Comparison of ENCODE assay signal across 9 cellular contexts in the genomic region with DNA sequence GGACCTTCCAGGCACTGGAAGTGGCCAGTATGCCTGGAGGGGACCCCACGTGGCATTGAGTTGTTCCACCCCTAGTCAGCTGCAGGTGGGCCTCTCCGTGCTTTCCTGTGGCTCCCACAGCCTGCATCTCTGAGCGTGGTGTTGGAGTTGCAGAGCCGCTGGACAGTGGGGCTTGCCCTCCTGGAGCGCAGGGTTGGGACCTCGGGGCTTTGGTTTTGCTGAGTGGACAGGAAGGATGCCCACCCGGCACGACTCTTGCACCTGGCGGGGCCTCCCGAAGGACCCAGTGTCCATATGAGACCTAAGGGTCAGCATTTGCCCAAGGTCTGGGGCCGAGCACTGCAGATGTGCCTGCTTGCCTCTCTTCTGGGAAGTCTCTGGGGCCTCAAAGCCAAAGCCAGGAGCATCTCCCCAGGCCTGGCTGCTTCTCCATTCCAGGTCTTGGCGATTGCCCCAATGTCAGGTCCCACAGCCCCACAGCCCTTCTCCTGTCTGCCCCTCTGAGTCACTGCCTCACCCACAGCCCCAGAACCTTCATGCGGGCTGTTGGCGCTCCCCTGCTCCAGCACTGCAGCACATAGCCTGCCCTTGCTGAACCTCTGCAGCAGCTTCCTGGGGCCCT. TPM values are rescaled to one million over a fixed set of nuclear protein-coding genes. Genes with fewer than 3 reads are reported as not detected.
A peak's percentile ranks its signal among the peaks of the same experiment; 100 is the strongest.
DNase-seq lines count a peak whose midpoint lies in the region; ATAC-seq, FAIRE-seq and TF ChIP-seq lines count a peak whose summit lies in the region.
"Had no signal": no experiment of that assay in that cellular context is flagged by ENCODE, and none has a peak within 500 bp of the region (broad histone marks: within the 10 kb centered on the region; RNA-seq: fewer than 3 reads in every experiment).

No MANE protein-coding gene starts in this region.

- H3K9me3 Mint-ChIP-seq in activated naive CD8-positive, alpha-beta T cell treated with anti-CD3 and anti-CD28 coated beads for 36 hours, result no peaks in the 10 kb centered on the region
- H3K9me3 Mint-ChIP-seq in type B pancreatic cell, result no peaks in the 10 kb centered on the region

- H3K4me3 Mint-ChIP-seq in activated naive CD8-positive, alpha-beta T cell treated with anti-CD3 and anti-CD28 coated beads for 36 hours, result peak overlapping the region; percentile 88
- H3K4me3 Mint-ChIP-seq in type B pancreatic cell, result peak overlapping the region; percentile 92

- H3K36me3 Mint-ChIP-seq in activated naive CD8-positive, alpha-beta T cell treated with anti-CD3 and anti-CD28 coated beads for 36 hours, result no peaks in the 10 kb centered on the region
- no peaks in the 10 kb centered on the region for H3K36me3 Mint-ChIP-seq in type B pancreatic cell

- H3K27me3 ChIP-seq in left ventricle myocardium inferior (ENCODE audit: low read depth) (no peaks in the 10 kb centered on the region), HepG2 (ENCODE audit: control insufficient read depth in 1 of 2, insufficient read depth in 2 of 2, low read length in 2 of 2) (no peaks in the 10 kb centered on the region)

- H3K4me3 ChIP-seq in left ventricle myocardium inferior (peak overlapping the region; percentile 83), HepG2 (replicated peaks in 1 of 3; ENCODE audit: insufficient read depth in 1 of 3, low read depth in 2 of 3, low read length in 3 of 3) (peak overlapping the region; percentile 55 to 94 (median 87))

- no peaks in the 10 kb centered on the region for H3K27me3 Mint-ChIP-seq in activated naive CD8-positive, alpha-beta T cell treated with anti-CD3 and anti-CD28 coated beads for 36 hours
- H3K27me3 Mint-ChIP-seq in type B pancreatic cell, result no peaks in the 10 kb centered on the region

- H3K36me3 ChIP-seq in left ventricle myocardium inferior (no peaks in the 10 kb centered on the region), HepG2 (replicated peaks in 1 of 2; ENCODE audit: control insufficient read depth in 1 of 2, insufficient read depth in 2 of 2, low read length in 2 of 2) (no peaks in the 10 kb centered on the region)

- H3K79me2 ChIP-seq in HepG2 (ENCODE audit: insufficient read depth, low read length), result peaks cover 33% of the 10 kb centered on the region

- TF ChIP-seq RAD21 in HepG2 (CRISPR knock-in tag; IDR thresholded peaks at IDR 0.05), result no peak

- in situ Hi-C loops in HepG2 (cut with HindIII; ENCODE audit: extremely low pct_ligation_motif_present, low pct_unique_long_range_greater_than_20kb), result no loop called here

- peaks cover 23% of the 10 kb centered on the region for H3K4me1 Mint-ChIP-seq in activated naive CD8-positive, alpha-beta T cell treated with anti-CD3 and anti-CD28 coated beads for 36 hours
- H3K4me1 Mint-ChIP-seq in type B pancreatic cell (ENCODE audit: unreplicated experiment), result peaks cover 13% of the 10 kb centered on the region

- FAIRE-seq in HepG2 (lab: Jason Lieb, UNC) (no peak), urothelium cell line (lab: Jason Lieb, UNC) (no peak), D721Med (lab: Jason Lieb, UNC) (no peak)
- FAIRE-seq: endometrium had no signal

- no peak for TF ChIP-seq CTCF in left ventricle myocardium inferior (IDR thresholded peaks at IDR 0.05; ENCODE audit: borderline replicate concordance)
- TF ChIP-seq CTCF in HepG2 (CRISPR knock-in tag; IDR thresholded peaks at IDR 0.05), result no peak
- TF ChIP-seq CTCF in type B pancreatic cell (conservative IDR thresholded peaks at IDR 0.05), result no peak
- no peak for TF ChIP-seq CTCF in D721Med (IDR thresholded peaks at IDR 0.05; ENCODE audit: insufficient read depth, missing control alignments)

- no peak overlapping the region for H2AFZ ChIP-seq in HepG2 (ENCODE audit: low read length)

- TF ChIP-seq POLR2A in HepG2 (IDR thresholded peaks at IDR 0.05; ENCODE audit: insufficient read depth in 1 of 2, low read depth in 2 of 2, low read length in 2 of 2), result no peak

- BruUV-seq in HepG2 (replicated peaks; lab: Mats Ljungman, UMichigan), result TSS peak; percentile 25

- ATAC-seq in HepG2, result peak; percentile 24

- intact Hi-C loops in left ventricle myocardium inferior (cut with micrococcal nuclease) (no loop called here), cardiac septum (cut with DNase I) (loop anchor here (5.0 kb wide), 1 partner anchor 36 kb away; no protein-coding TSS in a partner anchor), HepG2 (cut with micrococcal nuclease; ENCODE audit: unreplicated experiment) (loop anchor here (2.0 to 10.0 kb wide), 2 partner anchors 37 to 179 kb away; partner anchors contain the start of gene TEDC1)

- CTCF ChIA-PET in HepG2 (lab: Yijun Ruan, JAX; ENCODE audit: low intra/inter-chr PET ratio, low total read pairs), result no interaction called here

- WGBS in HepG2 (ENCODE audit: low lambda C conversion rate), result 35% methylated on average over 5 of the region's 14 CpGs

- H3K4me1 ChIP-seq in left ventricle myocardium inferior (peaks cover 48% of the 10 kb centered on the region), HepG2 (ENCODE audit: insufficient read depth, low read length) (peaks cover 24% of the 10 kb centered on the region)

- no peaks in the 10 kb centered on the region for H3K9me3 ChIP-seq in left ventricle myocardium inferior (replicated peaks)
- H3K9me3 ChIP-seq in HepG2 (ENCODE audit: low read length), result no peaks in the 10 kb centered on the region

- H3K4me2 ChIP-seq in HepG2 (ENCODE audit: low read depth, low read length), result peak overlapping the region; percentile 95

- peak overlapping the region; percentile 65 for H3K27ac Mint-ChIP-seq in activated naive CD8-positive, alpha-beta T cell treated with anti-CD3 and anti-CD28 coated beads for 36 hours
- H3K27ac Mint-ChIP-seq in type B pancreatic cell, result peak overlapping the region; percentile 76

- DNase-seq in left ventricle myocardium inferior, result no peak
- DNase-seq in cardiac septum (ENCODE audit: low spot score), result no peak
- no peak for DNase-seq in activated naive CD8-positive, alpha-beta T cell treated with anti-CD3 and anti-CD28 coated beads for 36 hours
- no peak for DNase-seq in HepG2 (ENCODE audit: low spot score)
- no peak for DNase-seq in type B pancreatic cell (ENCODE audit: extremely low spot score, unreplicated experiment)
- no peak for DNase-seq in urothelium cell line (ENCODE audit: low spot score)
- DNase-seq in NCI-H146 treated with DMSO at 0.1 percent for 48 hours (lab: John Stamatoyannopoulos, UW; ENCODE audit: unreplicated experiment), result no peak
- no peak for DNase-seq in D721Med (ENCODE audit: insufficient read length, low spot score)

- H4K20me1 ChIP-seq in HepG2 (ENCODE audit: insufficient read depth, low read length), result peaks cover 4% of the 10 kb centered on the region; the same call in 1 of the 2 replicates

- TF ChIP-seq EP300 in HepG2 (IDR thresholded peaks at IDR 0.05; ENCODE audit: low read depth in 2 of 2, low read length in 2 of 2) (no peak), HepG2 (CRISPR knock-in tag; IDR thresholded peaks at IDR 0.05; ENCODE audit: borderline replicate concordance) (no peak)

- H3K9ac ChIP-seq in HepG2 (ENCODE audit: insufficient read depth, low read depth, low read length), result peak overlapping the region; percentile 64; the same call in 1 of the 2 replicates

- POLR2A ChIA-PET in HepG2 (lab: Yijun Ruan, JAX), result interaction anchor here (2.0 kb wide), 1 partner anchor 15 kb away, joined by 7 read pairs; the partner anchor contains the start of gene BRF1

- peak overlapping the region; percentile 91 for H3K27ac ChIP-seq in left ventricle myocardium inferior (replicated peaks)
- no peak overlapping the region for H3K27ac ChIP-seq in HepG2 (ENCODE audit: extremely low read length, insufficient read depth, low read length)

RNA-seq across cellular contexts. Expression of gene PACS2, which starts 1.5 kb away (rescaled TPM):
- total RNA-seq in left ventricle myocardium inferior (64.0 TPM), cardiac septum (55.1 TPM), HepG2 (2016; rRNA removed; fragmentation: Illumina TruSeq; extraction: Trizol) (14.6 and 23.6 TPM in 2 replicates), type B pancreatic cell (ENCODE audit: low replicate concordance) (77.7 and 101 TPM in 2 replicates)
- total RNA-seq in activated naive CD8-positive, alpha-beta T cell treated with anti-CD3 and anti-CD28 coated beads for 36 hours, result 10 to 100 TPM; 21.1 to 22.2 TPM
- 32.3 and 33.7 TPM in 2 replicates for total RNA-seq in HepG2 (2016; cell fraction: cytosol; rRNA removed; fragmentation: Illumina TruSeq; extraction: Trizol; ENCODE audit: low read depth)
- total RNA-seq in HepG2 (2016; cell fraction: insoluble cytoplasmic fraction; rRNA removed; fragmentation: Illumina TruSeq; extraction: Trizol), result 10.5 and 22.9 TPM in 2 replicates
- 48.2 and 50.4 TPM in 2 replicates for total RNA-seq in HepG2 (2016; cell fraction: membrane; rRNA removed; fragmentation: Illumina TruSeq; extraction: Trizol)
- total RNA-seq in HepG2 (2016; cell fraction: nucleus; rRNA removed; fragmentation: Illumina TruSeq; extraction: Trizol), result 18.0 and 23.5 TPM in 2 replicates
- polyA plus RNA-seq in HepG2 (2011; rRNA removed), result 27.6 and 33.7 TPM in 2 replicates
- 22.9 and 31.9 TPM in 2 replicates for polyA plus RNA-seq in HepG2 (2011; cell fraction: cytosol; rRNA removed)
- 175 and 213 TPM in 2 replicates for polyA plus RNA-seq in HepG2 (2011; cell fraction: nucleus; rRNA removed)
- polyA plus RNA-seq in HepG2 (2012), result 22.4 and 34.0 TPM in 2 replicates
- polyA plus RNA-seq in HepG2 (2016; cell fraction: cytosol; fragmentation: Illumina TruSeq; extraction: Trizol; ENCODE audit: low read depth), result 37.2 and 44.2 TPM in 2 replicates
- polyA plus RNA-seq in HepG2 (2016; cell fraction: insoluble cytoplasmic fraction; fragmentation: Illumina TruSeq; extraction: Trizol; ENCODE audit: low read depth), result 16.9 and 23.7 TPM in 2 replicates
- polyA plus RNA-seq in HepG2 (2016; cell fraction: membrane; fragmentation: Illumina TruSeq; extraction: Trizol; ENCODE audit: low read depth), result 47.5 and 52.5 TPM in 2 replicates
- 55.8 and 60.4 TPM in 2 replicates for polyA plus RNA-seq in HepG2 (2016; cell fraction: nucleus; fragmentation: Illumina TruSeq; extraction: Trizol; ENCODE audit: insufficient read depth, low read depth)
- 21.1 and 44.9 TPM in 2 replicates for polyA minus RNA-seq in HepG2 (2011; rRNA and poly(A)+ RNA removed; ENCODE audit: low replicate concordance)
- polyA minus RNA-seq in HepG2 (2011; cell fraction: cytosol; rRNA and poly(A)+ RNA removed), result 12.7 and 16.0 TPM in 2 replicates
- polyA minus RNA-seq in HepG2 (2011; cell fraction: nucleus; rRNA and poly(A)+ RNA removed), result 29.4 and 36.3 TPM in 2 replicates

RNA-seq across cellular contexts. Expression of gene BRF1, which starts 15.3 kb away (rescaled TPM):
- total RNA-seq in left ventricle myocardium inferior, result 19.8 TPM
- 17.7 TPM for total RNA-seq in cardiac septum
- 10 to 100 TPM; 21.9 to 22.8 TPM for total RNA-seq in activated naive CD8-positive, alpha-beta T cell treated with anti-CD3 and anti-CD28 coated beads for 36 hours
- 6.4 and 11.0 TPM in 2 replicates for total RNA-seq in HepG2 (2016; rRNA removed; fragmentation: Illumina TruSeq; extraction: Trizol)
- total RNA-seq in HepG2 (2016; cell fraction: cytosol; rRNA removed; fragmentation: Illumina TruSeq; extraction: Trizol; ENCODE audit: low read depth), result 5.6 and 7.0 TPM in 2 replicates
- 5.9 and 10.9 TPM in 2 replicates for total RNA-seq in HepG2 (2016; cell fraction: insoluble cytoplasmic fraction; rRNA removed; fragmentation: Illumina TruSeq; extraction: Trizol)
- total RNA-seq in HepG2 (2016; cell fraction: membrane; rRNA removed; fragmentation: Illumina TruSeq; extraction: Trizol), result 4.2 and 5.2 TPM in 2 replicates
- total RNA-seq in HepG2 (2016; cell fraction: nucleus; rRNA removed; fragmentation: Illumina TruSeq; extraction: Trizol), result 11.8 and 16.0 TPM in 2 replicates
- 5.1 and 5.7 TPM in 2 replicates for polyA plus RNA-seq in HepG2 (2011; rRNA removed)
- 3.4 and 3.6 TPM in 2 replicates for polyA plus RNA-seq in HepG2 (2011; cell fraction: cytosol; rRNA removed)
- polyA plus RNA-seq in HepG2 (2011; cell fraction: nucleus; rRNA removed), result 32.9 and 41.6 TPM in 2 replicates
- 7.1 and 9.1 TPM in 2 replicates for polyA plus RNA-seq in HepG2 (2012)
- 0.58 and 0.88 TPM in 2 replicates for polyA plus RNA-seq in HepG2 (2016; cell fraction: cytosol; fragmentation: Illumina TruSeq; extraction: Trizol; ENCODE audit: low read depth)
- 6.9 and 7.1 TPM in 2 replicates for polyA plus RNA-seq in HepG2 (2016; cell fraction: insoluble cytoplasmic fraction; fragmentation: Illumina TruSeq; extraction: Trizol; ENCODE audit: low read depth)
- polyA plus RNA-seq in HepG2 (2016; cell fraction: membrane; fragmentation: Illumina TruSeq; extraction: Trizol; ENCODE audit: low read depth), result 1.6 and 1.8 TPM in 2 replicates
- polyA plus RNA-seq in HepG2 (2016; cell fraction: nucleus; fragmentation: Illumina TruSeq; extraction: Trizol; ENCODE audit: insufficient read depth, low read depth), result 26.5 and 31.7 TPM in 2 replicates
- 15.5 TPM in 2 replicates for polyA minus RNA-seq in HepG2 (2011; rRNA and poly(A)+ RNA removed; ENCODE audit: low replicate concordance)
- 6.0 and 7.0 TPM in 2 replicates for polyA minus RNA-seq in HepG2 (2011; cell fraction: cytosol; rRNA and poly(A)+ RNA removed)
- 25.0 and 27.4 TPM in 2 replicates for polyA minus RNA-seq in HepG2 (2011; cell fraction: nucleus; rRNA and poly(A)+ RNA removed)
- total RNA-seq in type B pancreatic cell (ENCODE audit: low replicate concordance), result 39.8 and 47.7 TPM in 2 replicates
